In genomic region chrX:27251369-27251768, GRCh38 we compare ENCODE assay signal across 16 cellular contexts.
"Had no signal": no experiment of that assay in that cellular context is flagged by ENCODE, and none has a peak within 500 bp of the region (broad histone marks: within the 10 kb centered on the region; RNA-seq: fewer than 3 reads in every experiment).

No MANE protein-coding gene starts in this region.

- DNase-seq: effector memory CD8-positive, alpha-beta T cell; esophagus squamous epithelium; foreskin fibroblast; kidney glomerular epithelial cell; natural killer cell; posterior cingulate gyrus; small intestine; stimulated activated CD4-positive, alpha-beta T cell treated with anti-CD3 and anti-CD28 coated beads, Interleukin-12 subunit alpha, Interleukin-12 subunit beta, amount 100 ng/mL, for 4 hours; stimulated activated naive CD4-positive, alpha-beta T cell; stomach; substantia nigra; transverse colon had no signal

- H3K36me3 Mint-ChIP-seq: natural killer cell had no signal

- H3K9me3 ChIP-seq: esophagus squamous epithelium, stomach, thoracic aorta, transverse colon had no signal

- H3K4me1 Mint-ChIP-seq: natural killer cell, neural crest cell had no signal

- H3K27ac Mint-ChIP-seq: dendritic cell treated with granulocyte-macrophage colony-stimulating factor and Interleukin-4, amounts not matched to agents 40 ng/mL and 50 ng/mL, for 4 days; effector memory CD8-positive, alpha-beta T cell; natural killer cell had no signal

- H3K4me3 Mint-ChIP-seq: dendritic cell treated with granulocyte-macrophage colony-stimulating factor and Interleukin-4, amounts not matched to agents 40 ng/mL and 50 ng/mL, for 4 days; effector memory CD8-positive, alpha-beta T cell; natural killer cell; neural crest cell had no signal

- H3K4me1 ChIP-seq: esophagus squamous epithelium, right atrium auricular region, stomach, transverse colon had no signal

- ATAC-seq: effector memory CD8-positive, alpha-beta T cell; natural killer cell had no signal

- H3K4me3 ChIP-seq: esophagus squamous epithelium, right atrium auricular region, stomach, thoracic aorta, transverse colon had no signal

- H3K27me3 ChIP-seq: esophagus squamous epithelium, right atrium auricular region, stomach, transverse colon had no signal

- H3K9me3 Mint-ChIP-seq: dendritic cell treated with granulocyte-macrophage colony-stimulating factor and Interleukin-4, amounts not matched to agents 40 ng/mL and 50 ng/mL, for 4 days had no signal

- H3K36me3 ChIP-seq: esophagus squamous epithelium, right atrium auricular region, stomach, thoracic aorta, transverse colon had no signal

- H3K27ac ChIP-seq: esophagus squamous epithelium, right atrium auricular region, stomach, thoracic aorta, transverse colon had no signal

- H3K27me3 Mint-ChIP-seq: dendritic cell treated with granulocyte-macrophage colony-stimulating factor and Interleukin-4, amounts not matched to agents 40 ng/mL and 50 ng/mL, for 4 days; effector memory CD8-positive, alpha-beta T cell had no signal
